Comparison of ENCODE assay signal across 8 cellular contexts in genomic region chr15:28125673-28126651, GRCh38. TPM values are rescaled to one million over a fixed set of nuclear protein-coding genes. Genes with fewer than 3 reads are reported as not detected.
DNase-seq lines count a peak whose midpoint lies in the region; ATAC-seq and TF ChIP-seq lines count a peak whose summit lies in the region.

No MANE protein-coding gene starts in this region.

- no peaks in the 10 kb centered on the region for H3K9me3 Mint-ChIP-seq in CD4-positive, alpha-beta T cell
- no peaks in the 10 kb centered on the region for H3K9me3 Mint-ChIP-seq in neural progenitor cell

- H3K36me3 Mint-ChIP-seq in CD4-positive, alpha-beta T cell (ENCODE audit: low read depth) = peaks cover 66% of the 10 kb centered on the region
- peaks cover 36% of the 10 kb centered on the region for H3K36me3 Mint-ChIP-seq in neural progenitor cell

- POLR2A ChIA-PET in CD4-positive, alpha-beta T cell (lab: Charles Lee) = interaction anchor here (0.9 kb wide), 1 partner anchor 10 kb away, joined by 3 read pairs; no protein-coding TSS in a partner anchor

- no peak for TF ChIP-seq POLR2A in vagina (IDR thresholded peaks at IDR 0.05)

- no peak overlapping the region for H3K27ac ChIP-seq in CD4-positive, alpha-beta T cell (ENCODE audit: low read depth, low read length)
- H3K27ac ChIP-seq in OCI-LY3 (ENCODE audit: low read length) (no peak overlapping the region), neural progenitor cell (no peak overlapping the region), vagina (no peak overlapping the region)

- H3K4me1 ChIP-seq in OCI-LY3 (ENCODE audit: low read length) (peaks cover 14% of the 10 kb centered on the region), neural progenitor cell (no peaks in the 10 kb centered on the region), vagina (no peaks in the 10 kb centered on the region)

- DNase-seq in CD4-positive, alpha-beta T cell = no peak
- DNase-seq in HCEC 1CT (peak; percentile 15), epithelial cell of proximal tubule (ENCODE audit: low read depth) (no peak), neural progenitor cell (ENCODE audit: low spot score) (peak; percentile 78), vagina (ENCODE audit: extremely low spot score in 2 of 2) (no peak)

- CTCF ChIA-PET in CD4-positive, alpha-beta T cell (lab: Charles Lee) = interaction anchor here (0.6 to 1.2 kb wide), 5 partner anchors 10 to 1626 kb away, joined by 3 to 4 read pairs (median 3); no protein-coding TSS in a partner anchor

- H3K4me2 ChIP-seq in OCI-LY3 (ENCODE audit: low read length) (no peak overlapping the region), neural progenitor cell (no peak overlapping the region)

- H3K9ac ChIP-seq in OCI-LY3 (ENCODE audit: low read length) = no peak overlapping the region
- H3K9ac ChIP-seq in neural progenitor cell = no peak overlapping the region

- no peaks in the 10 kb centered on the region for H3K27me3 ChIP-seq in CD4-positive, alpha-beta T cell (ENCODE audit: control insufficient read depth, insufficient read depth, low read length)
- H3K27me3 ChIP-seq in OCI-LY3 (ENCODE audit: low read depth, low read length) (no peaks in the 10 kb centered on the region), neural progenitor cell (no peaks in the 10 kb centered on the region), vagina (no peaks in the 10 kb centered on the region)

- H4K20me1 ChIP-seq in OCI-LY3 (ENCODE audit: insufficient read depth, low read length) (no peaks in the 10 kb centered on the region), neural progenitor cell (ENCODE audit: low read depth) (no peaks in the 10 kb centered on the region)

- peak; percentile 34 for ATAC-seq in CD4-positive, alpha-beta T cell (ENCODE audit: poor library complexity)
- no peak for ATAC-seq in HG02885 (IDR thresholded peaks at IDR 0.05; ENCODE audit: poor library complexity, unreplicated experiment)
- ATAC-seq in HG02623 (IDR thresholded peaks at IDR 0.05; ENCODE audit: unreplicated experiment) = no peak

- peak; percentile 87 for TF ChIP-seq CTCF in CD4-positive, alpha-beta T cell (IDR thresholded peaks at IDR 0.05)
- peak; percentile 65 for TF ChIP-seq CTCF in OCI-LY3 (IDR thresholded peaks at IDR 0.05; ENCODE audit: low read depth, low read length)
- peak; percentile 63 for TF ChIP-seq CTCF in epithelial cell of proximal tubule (conservative IDR thresholded peaks at IDR 0.05; ENCODE audit: low read depth, low read length)
- peak; percentile 71 for TF ChIP-seq CTCF in neural progenitor cell (IDR thresholded peaks at IDR 0.05)
- peak in 1 of 3 experiments; percentile 53 for TF ChIP-seq CTCF in vagina (IDR thresholded peaks at IDR 0.05)

- H3K9me3 ChIP-seq in CD4-positive, alpha-beta T cell (ENCODE audit: control insufficient read depth, low read length) = no peaks in the 10 kb centered on the region
- no peaks in the 10 kb centered on the region for H3K9me3 ChIP-seq in OCI-LY3 (ENCODE audit: insufficient read depth, low read length)
- H3K9me3 ChIP-seq in neural progenitor cell (ENCODE audit: low read depth) = no peaks in the 10 kb centered on the region
- H3K9me3 ChIP-seq in vagina = no peaks in the 10 kb centered on the region

- H3K79me2 ChIP-seq in OCI-LY3 (ENCODE audit: low read length) (no peaks in the 10 kb centered on the region), neural progenitor cell (ENCODE audit: low read depth) (no peaks in the 10 kb centered on the region)

- H3K4me3 ChIP-seq in OCI-LY3 (ENCODE audit: low read length) (no peak overlapping the region), epithelial cell of proximal tubule (ENCODE audit: low read depth, low read length) (no peak overlapping the region), neural progenitor cell (no peak overlapping the region), vagina (no peak overlapping the region)

- intact Hi-C loops in CD4-positive, alpha-beta T cell (cut with DNase I, micrococcal nuclease) = loop anchor here in 1 of 2 experiments (5.0 kb wide), 3 partner anchors 51 to 96 kb away; no protein-coding TSS in a partner anchor
- intact Hi-C loops in vagina (cut with DNase I) = no loop called here

- H3K27me3 Mint-ChIP-seq in CD4-positive, alpha-beta T cell = no peaks in the 10 kb centered on the region
- H3K27me3 Mint-ChIP-seq in neural progenitor cell (ENCODE audit: insufficient read depth, low read depth) = peaks cover 2% of the 10 kb centered on the region

- H3K36me3 ChIP-seq in OCI-LY3 (replicated peaks; ENCODE audit: low read depth, low read length) (peaks cover 4% of the 10 kb centered on the region), neural progenitor cell (no peaks in the 10 kb centered on the region), vagina (peaks cover 0 to 23% of the 10 kb centered on the region in 2 donors)

- no peak overlapping the region for H2AFZ ChIP-seq in OCI-LY3 (ENCODE audit: low read depth, low read length)
- H2AFZ ChIP-seq in neural progenitor cell (replicated peaks) = no peak overlapping the region

- H3K4me1 Mint-ChIP-seq in CD4-positive, alpha-beta T cell (ENCODE audit: low read depth) = peaks cover 12% of the 10 kb centered on the region
- H3K4me1 Mint-ChIP-seq in neural progenitor cell = no peaks in the 10 kb centered on the region

- H3F3A ChIP-seq in neural progenitor cell (ENCODE audit: low read depth) = peaks cover 8% of the 10 kb centered on the region

- no peak overlapping the region for H3K27ac Mint-ChIP-seq in CD4-positive, alpha-beta T cell
- no peak overlapping the region for H3K27ac Mint-ChIP-seq in neural progenitor cell

- H3K4me3 Mint-ChIP-seq in CD4-positive, alpha-beta T cell = no peak overlapping the region
- no peak overlapping the region for H3K4me3 Mint-ChIP-seq in neural progenitor cell

RNA-seq across cellular contexts. Expression of gene OCA2, which starts 26.8 kb away (rescaled TPM):
- total RNA-seq in CD4-positive, alpha-beta T cell = not detected
- total RNA-seq in epithelial cell of proximal tubule = 0.29 TPM in 1 of 2 replicates, not detected in the other
- total RNA-seq in neural progenitor cell (ENCODE audit: low replicate concordance) = 0.65 and 1.0 TPM in 2 replicates
- total RNA-seq in vagina = 0.25 TPM

Comparison
In these comparisons a context has a peak if more than half of its experiments do, and no peak if none do; other contexts are left out.
1. DNase-seq: peak in HCEC 1CT (single experiment) and neural progenitor cell (single experiment); none in CD4-positive, alpha-beta T cell (0 of 10), epithelial cell of proximal tubule (single experiment) and vagina (0 of 2).